Comparison of ENCODE assay signal across 2 cellular contexts in genomic region chr6:110949679-110950285, GRCh38.
TF ChIP-seq lines count a peak whose summit lies in the region.

No MANE protein-coding gene starts in this region.

TF ChIP-seq in IMR-90, 13 proteins besides CTCF, POLR2A, EP300 and RAD21:
- TF ChIP-seq SMC3 (IDR thresholded peaks at IDR 0.05; ENCODE audit: low read depth, low read length) (peak; percentile 61), BHLHE40 (IDR thresholded peaks at IDR 0.05; ENCODE audit: low read depth, low read length) (no peak)
- TF ChIP-seq, protein P1, sequence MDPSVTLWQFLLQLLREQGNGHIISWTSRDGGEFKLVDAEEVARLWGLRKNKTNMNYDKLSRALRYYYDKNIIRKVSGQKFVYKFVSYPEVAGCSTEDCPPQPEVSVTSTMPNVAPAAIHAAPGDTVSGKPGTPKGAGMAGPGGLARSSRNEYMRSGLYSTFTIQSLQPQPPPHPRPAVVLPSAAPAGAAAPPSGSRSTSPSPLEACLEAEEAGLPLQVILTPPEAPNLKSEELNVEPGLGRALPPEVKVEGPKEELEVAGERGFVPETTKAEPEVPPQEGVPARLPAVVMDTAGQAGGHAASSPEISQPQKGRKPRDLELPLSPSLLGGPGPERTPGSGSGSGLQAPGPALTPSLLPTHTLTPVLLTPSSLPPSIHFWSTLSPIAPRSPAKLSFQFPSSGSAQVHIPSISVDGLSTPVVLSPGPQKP (IDR thresholded peaks at IDR 0.05; ENCODE audit: borderline replicate concordance, low read depth, low read length): no peak

TF ChIP-seq in HepG2, 621 proteins besides CTCF, POLR2A, EP300 and RAD21:
- TF ChIP-seq STAG1 (CRISPR knock-in tag; IDR thresholded peaks at IDR 0.05) (peak; percentile 58), ZNF780A (CRISPR knock-in tag; IDR thresholded peaks at IDR 0.05) (no peak), ZNF362 (CRISPR knock-in tag; IDR thresholded peaks at IDR 0.05; ENCODE audit: borderline replicate concordance) (0 out of 2 replicates have a peak, but pooled peaks have one; percentile 25), CENPBD1 (CRISPR knock-in tag; IDR thresholded peaks at IDR 0.05; ENCODE audit: borderline replicate concordance, low read depth) (0 out of 2 replicates have a peak, but pooled peaks have one; percentile 39)
- TF ChIP-seq, protein P2, sequence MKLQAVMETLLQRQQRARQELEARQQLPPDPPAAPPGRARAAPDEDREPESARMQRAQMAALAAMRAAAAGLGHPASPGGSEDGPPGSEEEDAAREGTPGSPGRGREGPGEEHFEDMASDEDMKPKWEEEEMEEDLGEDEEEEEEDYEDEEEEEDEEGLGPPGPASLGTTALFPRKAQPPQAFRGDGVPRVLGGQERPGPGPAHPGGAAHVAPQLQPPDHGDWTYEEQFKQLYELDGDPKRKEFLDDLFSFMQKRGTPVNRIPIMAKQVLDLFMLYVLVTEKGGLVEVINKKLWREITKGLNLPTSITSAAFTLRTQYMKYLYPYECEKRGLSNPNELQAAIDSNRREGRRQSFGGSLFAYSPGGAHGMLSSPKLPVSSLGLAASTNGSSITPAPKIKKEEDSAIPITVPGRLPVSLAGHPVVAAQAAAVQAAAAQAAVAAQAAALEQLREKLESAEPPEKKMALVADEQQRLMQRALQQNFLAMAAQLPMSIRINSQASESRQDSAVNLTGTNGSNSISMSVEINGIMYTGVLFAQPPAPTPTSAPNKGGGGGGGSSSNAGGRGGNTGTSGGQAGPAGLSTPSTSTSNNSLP (IDR thresholded peaks at IDR 0.05; ENCODE audit: low read depth, low read length): peak; percentile 56; the same call in 1 of the 2 replicates
